27 cellular contexts compared by ENCODE assay signal in the genomic region with DNA sequence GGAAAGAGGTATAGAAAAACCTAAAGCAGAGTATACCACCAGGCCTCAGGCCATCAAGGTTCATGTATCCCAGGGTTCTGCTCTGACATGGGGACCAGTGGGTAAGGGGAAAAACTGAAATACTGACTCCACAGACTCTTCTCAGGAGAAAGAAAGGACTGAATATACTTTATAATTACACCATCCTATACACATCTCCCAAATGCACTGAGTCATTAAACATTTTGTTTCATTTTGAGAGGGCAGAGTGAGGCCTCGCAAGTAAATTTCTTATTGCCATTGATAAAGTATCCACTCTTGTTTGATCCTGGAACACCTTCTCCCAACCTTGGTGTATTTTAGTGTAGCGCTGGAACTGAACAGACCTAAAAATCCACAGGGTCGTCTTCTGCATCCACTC.
"Had no signal": no experiment of that assay in that cellular context is flagged by ENCODE, and none has a peak within 500 bp of the region (broad histone marks: within the 10 kb centered on the region; RNA-seq: fewer than 3 reads in every experiment).

No MANE protein-coding gene starts in this region.

- H3K36me3 Mint-ChIP-seq: natural killer cell treated with Interleukin-12 subunit alpha and Interleukin-12 subunit beta and Interleukin-15 and Interleukin-18, amount 100 ng/mL, for 72 hours; stimulated activated memory B cell treated with anti-CD40 and anti-IgM and Interleukin-4, amounts not matched to agents 10 μg/mL and 1 μg/mL and 100 μg/mL, for 72 hours had no signal

- H3K4me3 Mint-ChIP-seq: memory B cell; natural killer cell treated with Interleukin-12 subunit alpha and Interleukin-12 subunit beta and Interleukin-15 and Interleukin-18, amount 100 ng/mL, for 72 hours; stimulated activated memory B cell treated with anti-CD40 and anti-IgM and Interleukin-4, amounts not matched to agents 10 μg/mL and 1 μg/mL and 100 μg/mL, for 72 hours; stimulated activated naive CD8-positive, alpha-beta T cell treated with anti-CD3 and anti-CD28 coated beads, Interleukin-15, Interleukin-2, amounts not matched to agents 100 ng/mL and 50 ng/mL, for 24 hours had no signal

- H3K27ac ChIP-seq: dorsolateral prefrontal cortex, epithelial cell of prostate, esophagus muscularis mucosa, gastrocnemius medialis, left lung, lower lobe of right lung, parathyroid adenoma, psoas muscle, spleen, tibial artery, upper lobe of right lung, vagina had no signal

- ATAC-seq: gastrocnemius medialis; left lung; lower lobe of right lung; natural killer cell treated with Interleukin-12 subunit alpha and Interleukin-12 subunit beta and Interleukin-15 and Interleukin-18, amount 100 ng/mL, for 72 hours; psoas muscle; sciatic nerve; stimulated activated memory B cell treated with anti-CD40 and anti-IgM and Interleukin-4, amounts not matched to agents 10 μg/mL and 1 μg/mL and 100 μg/mL, for 72 hours; upper lobe of right lung had no signal

- H2AFZ ChIP-seq: parathyroid adenoma had no signal

- H3K9me3 ChIP-seq: esophagus muscularis mucosa, gastrocnemius medialis, left lung, lower lobe of right lung, psoas muscle, spleen, tibial artery, upper lobe of right lung, vagina had no signal

- H3K27ac Mint-ChIP-seq: memory B cell; stimulated activated memory B cell treated with anti-CD40 and anti-IgM and Interleukin-4, amounts not matched to agents 10 μg/mL and 1 μg/mL and 100 μg/mL, for 72 hours; stimulated activated naive CD8-positive, alpha-beta T cell treated with anti-CD3 and anti-CD28 coated beads, Interleukin-15, Interleukin-2, amounts not matched to agents 100 ng/mL and 50 ng/mL, for 24 hours had no signal

- H3K27me3 ChIP-seq: dorsolateral prefrontal cortex, esophagus muscularis mucosa, gastrocnemius medialis, left lung, spleen, tibial artery, upper lobe of right lung, vagina had no signal

- DNase-seq: cortex of kidney; dorsolateral prefrontal cortex; effector CD8-positive, alpha-beta T cell; gastrocnemius medialis; glutamatergic neuron; islet precursor cell; lower lobe of right lung; midbrain; occipital lobe; psoas muscle; retina; spleen; stimulated activated CD4-positive, alpha-beta T cell treated with anti-CD3 and anti-CD28 coated beads, Interleukin-15, amount 100 ng/mL, for 24 hours; stimulated activated CD4-positive, alpha-beta T cell treated with anti-CD3 and anti-CD28 coated beads, Interleukin-1b, Interleukin-23, amount 100 ng/mL, for 48 hours; stimulated activated CD4-positive, alpha-beta T cell treated with anti-CD3 and anti-CD28 coated beads, Interleukin-4, amount 100 ng/mL, for 24 hours; tibial artery; upper lobe of right lung had no signal

- H3K9ac ChIP-seq: parathyroid adenoma had no signal

- H3K4me3 ChIP-seq: dorsolateral prefrontal cortex, esophagus muscularis mucosa, gastrocnemius medialis, left lung, lower lobe of right lung, psoas muscle, spleen, tibial artery, upper lobe of right lung, vagina had no signal

- H3K9me3 Mint-ChIP-seq: memory B cell; natural killer cell treated with Interleukin-12 subunit alpha and Interleukin-12 subunit beta and Interleukin-15 and Interleukin-18, amount 100 ng/mL, for 72 hours; stimulated activated memory B cell treated with anti-CD40 and anti-IgM and Interleukin-4, amounts not matched to agents 10 μg/mL and 1 μg/mL and 100 μg/mL, for 72 hours; stimulated activated naive CD8-positive, alpha-beta T cell treated with anti-CD3 and anti-CD28 coated beads, Interleukin-15, Interleukin-2, amounts not matched to agents 100 ng/mL and 50 ng/mL, for 24 hours had no signal

- H3K36me3 ChIP-seq: esophagus muscularis mucosa, gastrocnemius medialis, left lung, lower lobe of right lung, spleen, tibial artery, upper lobe of right lung, vagina had no signal

- H3K27me3 Mint-ChIP-seq: memory B cell; natural killer cell treated with Interleukin-12 subunit alpha and Interleukin-12 subunit beta and Interleukin-15 and Interleukin-18, amount 100 ng/mL, for 72 hours; stimulated activated memory B cell treated with anti-CD40 and anti-IgM and Interleukin-4, amounts not matched to agents 10 μg/mL and 1 μg/mL and 100 μg/mL, for 72 hours; stimulated activated naive CD8-positive, alpha-beta T cell treated with anti-CD3 and anti-CD28 coated beads, Interleukin-15, Interleukin-2, amounts not matched to agents 100 ng/mL and 50 ng/mL, for 24 hours had no signal
